In genomic region chr10:33703897-33704825, GRCh38 we compare ENCODE assay signal across 15 cellular contexts.
A peak's percentile ranks its signal among the peaks of the same experiment; 100 is the strongest.
DNase-seq lines count a peak whose midpoint lies in the region; ATAC-seq and TF ChIP-seq lines count a peak whose summit lies in the region.
"Had no signal": no experiment of that assay in that cellular context is flagged by ENCODE, and none has a peak within 500 bp of the region (broad histone marks: within the 10 kb centered on the region; RNA-seq: fewer than 3 reads in every experiment).

No MANE protein-coding gene starts in this region.

- TF ChIP-seq CTCF in BJ (IDR thresholded peaks at IDR 0.05; ENCODE audit: insufficient read depth, low read depth, low read length) (no peak), fibroblast of mammary gland (conservative IDR thresholded peaks at IDR 0.05; ENCODE audit: control insufficient read depth, insufficient read depth, low read depth, low read length) (no peak), nephron (IDR thresholded peaks at IDR 0.05; ENCODE audit: unreplicated experiment in 3 of 3) (no peak), MM.1S (IDR thresholded peaks at IDR 0.05; ENCODE audit: low read length) (no peak)

- no peaks in the 10 kb centered on the region for H3K9me2 ChIP-seq in MM.1S (replicated peaks; ENCODE audit: insufficient read depth, low read length)

- H3K9ac ChIP-seq in MM.1S (ENCODE audit: low read length) = no peak overlapping the region

- no peak overlapping the region for H3K4me3 Mint-ChIP-seq in nephron
- H3K4me3 Mint-ChIP-seq: CD4-positive, alpha-beta memory T cell; natural killer cell had no signal

- H3K36me3 Mint-ChIP-seq in nephron (ENCODE audit: low read depth) = no peaks in the 10 kb centered on the region
- H3K36me3 Mint-ChIP-seq: CD4-positive, alpha-beta memory T cell; natural killer cell had no signal

- no peaks in the 10 kb centered on the region for H3F3A ChIP-seq in MM.1S (ENCODE audit: insufficient read depth, low read length)

- peak overlapping the region; percentile 70 to 91 (median 78) for H3K27ac Mint-ChIP-seq in nephron
- H3K27ac Mint-ChIP-seq: CD4-positive, alpha-beta memory T cell; natural killer cell had no signal

- POLR2A ChIA-PET in BJ (lab: Charles Lee) = no interaction called here

- no peak overlapping the region for H2AFZ ChIP-seq in MM.1S (ENCODE audit: low read length)

- no peak for ATAC-seq in GM18520 (IDR thresholded peaks at IDR 0.05; ENCODE audit: unreplicated experiment)
- ATAC-seq: natural killer cell had no signal

- no peak overlapping the region for H3K4me2 ChIP-seq in MM.1S (ENCODE audit: low read depth, low read length)

- no peaks in the 10 kb centered on the region for H3K27me3 ChIP-seq in BJ (ENCODE audit: control insufficient read depth, insufficient read depth, low read length)
- no peaks in the 10 kb centered on the region for H3K27me3 ChIP-seq in MG63
- no peaks in the 10 kb centered on the region for H3K27me3 ChIP-seq in MM.1S (replicated peaks; ENCODE audit: insufficient read depth, low read length)

- peaks cover 47% of the 10 kb centered on the region for H3K4me1 Mint-ChIP-seq in nephron
- H3K4me1 Mint-ChIP-seq: CD4-positive, alpha-beta memory T cell; natural killer cell had no signal

- H3K4me3 ChIP-seq in BJ (ENCODE audit: low read depth, low read length) (no peak overlapping the region), MG63 (no peak overlapping the region), fibroblast of mammary gland (ENCODE audit: control insufficient read depth, low read depth, low read length) (no peak overlapping the region), MM.1S (ENCODE audit: low read length) (no peak overlapping the region)

- no peaks in the 10 kb centered on the region for H3K27me3 Mint-ChIP-seq in nephron (ENCODE audit: low read depth)

- no peak overlapping the region for H3K27ac ChIP-seq in MM.1S (ENCODE audit: low read length)
- H3K27ac ChIP-seq: WERI-Rb-1 had no signal

- H4K20me1 ChIP-seq in MM.1S (ENCODE audit: insufficient read depth, low read length) = no peaks in the 10 kb centered on the region

- no peaks in the 10 kb centered on the region for H3K36me3 ChIP-seq in BJ (ENCODE audit: control insufficient read depth, insufficient read depth, low read length)
- no peaks in the 10 kb centered on the region for H3K36me3 ChIP-seq in MG63
- no peaks in the 10 kb centered on the region for H3K36me3 ChIP-seq in MM.1S (replicated peaks; ENCODE audit: insufficient read depth, low read length)
- H3K36me3 ChIP-seq: WERI-Rb-1 had no signal

- no peaks in the 10 kb centered on the region for H3K4me1 ChIP-seq in MM.1S (ENCODE audit: low read length)

- H3K79me2 ChIP-seq in MM.1S (ENCODE audit: low read length) = no peaks in the 10 kb centered on the region

- CTCF ChIA-PET in BJ (lab: Yijun Ruan, JAX) = interaction anchor here (1.4 kb wide), 1 partner anchor 373 kb away, joined by 4 read pairs; no protein-coding TSS in a partner anchor

- DNase-seq in BJ (ENCODE audit: low read depth) (peak; percentile 70), MG63 (peak; percentile 71), fibroblast of mammary gland (ENCODE audit: low read depth) (peak; percentile 92), MM.1S (no peak), SKM-1 treated with dmso at 0.1 percent for 144 hours (lab: John Stamatoyannopoulos, UW; ENCODE audit: unreplicated experiment) (no peak), NCI-H1417 (lab: John Stamatoyannopoulos, UW) (no peak)
- DNase-seq: activated T-cell treated with anti-CD3 and anti-CD28 coated beads for 4 hours; CD4-positive, alpha-beta memory T cell; natural killer cell; NCI-H1436; NCI-H69; stimulated activated CD4-positive, alpha-beta T cell treated with anti-CD3 and anti-CD28 coated beads, Interleukin-15, amount 100 ng/mL, for 24 hours; WERI-Rb-1 had no signal

- no peaks in the 10 kb centered on the region for H3K9me3 Mint-ChIP-seq in nephron
- H3K9me3 Mint-ChIP-seq: natural killer cell had no signal

- H3K9me3 ChIP-seq in MG63 = no peaks in the 10 kb centered on the region
- no peaks in the 10 kb centered on the region for H3K9me3 ChIP-seq in MM.1S (replicated peaks; ENCODE audit: insufficient read depth, low read length)

Comparison
In these comparisons a context has a peak if more than half of its experiments do, and no peak if none do; other contexts are left out.
1. DNase-seq: peak in BJ (single experiment), MG63 (single experiment) and fibroblast of mammary gland (single experiment); none in MM.1S (single experiment), SKM-1 treated with dmso at 0.1 percent for 144 hours (single experiment) and NCI-H1417 (0 of 3).